In the genomic region with DNA sequence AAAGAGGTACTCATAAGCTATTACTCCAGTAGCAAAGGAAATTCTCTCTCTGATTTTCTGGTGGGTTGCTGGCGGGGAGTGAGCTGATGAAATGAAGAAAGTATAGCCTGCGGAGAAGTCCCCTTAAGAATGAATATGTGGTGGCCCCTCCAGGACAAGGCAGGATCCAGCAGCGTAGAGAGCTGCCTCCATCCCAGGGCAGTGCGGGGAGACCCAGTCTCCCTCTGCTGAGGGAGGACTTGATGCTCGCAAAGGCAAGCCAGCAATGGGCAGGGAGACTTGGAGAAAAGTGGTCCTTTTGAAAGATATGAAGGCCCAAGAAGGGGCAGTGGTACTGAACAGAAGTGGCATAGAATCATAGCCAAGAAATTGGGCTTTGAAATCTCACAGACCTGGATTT, we compare ENCODE assay signal across 15 cellular contexts.
DNase-seq lines count a peak whose midpoint lies in the region; ATAC-seq and TF ChIP-seq lines count a peak whose summit lies in the region.
"Had no signal": no experiment of that assay in that cellular context is flagged by ENCODE, and none has a peak within 500 bp of the region (broad histone marks: within the 10 kb centered on the region; RNA-seq: fewer than 3 reads in every experiment).

No MANE protein-coding gene starts in this region.

- no peak overlapping the region for H2AFZ ChIP-seq in PC-3 (ENCODE audit: low read length)

- 96% methylated on average over 5 of the region's 5 CpGs for WGBS in esophagus muscularis mucosa

- H3K79me2 ChIP-seq in PC-3 (ENCODE audit: low read length), result no peaks in the 10 kb centered on the region

- no peak for TF ChIP-seq CTCF in PC-3 (conservative IDR thresholded peaks at IDR 0.05; ENCODE audit: low read depth, low read length)
- no peak for TF ChIP-seq CTCF in esophagus muscularis mucosa (IDR thresholded peaks at IDR 0.05)

- TF ChIP-seq EP300 in esophagus muscularis mucosa (IDR thresholded peaks at IDR 0.05), result no peak

- TF ChIP-seq POLR2A in esophagus muscularis mucosa (IDR thresholded peaks at IDR 0.05; ENCODE audit: low read depth), result no peak

- peaks cover 0 to 3% (median 0%) of the 10 kb centered on the region in 11 experiments; a peak in 1 of 22 replicates for H3K9me3 ChIP-seq in BLaER1 treated with 17β-estradiol and CSF1 and Interleukin-3, amounts not matched to agents 10 nM and 100 nM (replicated peaks in 1 of 11)
- H3K9me3 ChIP-seq in PC-3 (ENCODE audit: low read length) (no peaks in the 10 kb centered on the region), esophagus muscularis mucosa (no peaks in the 10 kb centered on the region)
- H3K9me3 ChIP-seq: heart right ventricle, spleen, upper lobe of left lung had no signal

- H3K4me3 ChIP-seq in BLaER1 treated with 17β-estradiol and CSF1 and Interleukin-3, amounts not matched to agents 10 nM and 100 nM, result no peak overlapping the region
- no peak overlapping the region for H3K4me3 ChIP-seq in PC-3 (ENCODE audit: low read length)
- no peak overlapping the region for H3K4me3 ChIP-seq in esophagus muscularis mucosa
- H3K4me3 ChIP-seq in rectal smooth muscle tissue (ENCODE audit: low read length), result no peak overlapping the region
- H3K4me3 ChIP-seq: heart right ventricle, spleen, upper lobe of left lung had no signal

- H3K4me2 ChIP-seq in BLaER1 treated with 17β-estradiol and CSF1 and Interleukin-3, amounts not matched to agents 10 nM and 100 nM, result peak overlapping the region in 8 of 11 experiments; percentile 29 to 77 (median 68); a peak in 16 of 22 replicates
- H3K4me2 ChIP-seq in PC-3 (ENCODE audit: low read length), result peak overlapping the region; percentile 5; the same call in 1 of the 2 replicates

- POLR2A ChIA-PET in PC-3 (lab: Charles Lee; ENCODE audit: unreplicated experiment), result no interaction called here

- H3F3A ChIP-seq in PC-3 (ENCODE audit: low read length, unreplicated experiment), result no peaks in the 10 kb centered on the region

- DNase-seq in PC-3, result no peak
- peak; percentile 70 for DNase-seq in esophagus muscularis mucosa (ENCODE audit: extremely low spot score)
- DNase-seq in medulla oblongata (ENCODE audit: extremely low spot score), result no peak
- no peak for DNase-seq in T-helper 1 cell
- no peak for DNase-seq in dermis blood vessel endothelial cell
- DNase-seq: activated naive CD4-positive, alpha-beta T cell; CD8-positive, alpha-beta memory T cell; NCI-H1694 treated with DMSO at 0.1 percent for 48 hours had no signal

- no peaks in the 10 kb centered on the region for H3K27me3 ChIP-seq in BLaER1 treated with 17β-estradiol and CSF1 and Interleukin-3, amounts not matched to agents 10 nM and 100 nM
- H3K27me3 ChIP-seq in PC-3 (ENCODE audit: low read length) (no peaks in the 10 kb centered on the region), esophagus muscularis mucosa (no peaks in the 10 kb centered on the region), rectal smooth muscle tissue (ENCODE audit: control insufficient read depth, insufficient read depth, low read length) (no peaks in the 10 kb centered on the region)
- H3K27me3 ChIP-seq: heart right ventricle, spleen, upper lobe of left lung had no signal

- no peak overlapping the region; a peak in 2 of 22 replicates for H3K9ac ChIP-seq in BLaER1 treated with 17β-estradiol and CSF1 and Interleukin-3, amounts not matched to agents 10 nM and 100 nM
- H3K9ac ChIP-seq in PC-3 (ENCODE audit: low read length) (no peak overlapping the region), rectal smooth muscle tissue (ENCODE audit: low read length) (no peak overlapping the region)

- ATAC-seq in PC-3, result no peak
- no peak for ATAC-seq in GM21576 (IDR thresholded peaks at IDR 0.05; ENCODE audit: unreplicated experiment)
- ATAC-seq: activated CD4-positive, alpha-beta T cell treated with anti-CD3 and anti-CD28 coated beads for 36 hours had no signal

- H4K20me1 ChIP-seq in BLaER1 treated with 17β-estradiol and CSF1 and Interleukin-3, amounts not matched to agents 10 nM and 100 nM, result no peaks in the 10 kb centered on the region
- H4K20me1 ChIP-seq in PC-3 (ENCODE audit: low read length), result no peaks in the 10 kb centered on the region

- BruUV-seq in PC-3 (replicated peaks; lab: Mats Ljungman, UMichigan), result no TSS peak

- CTCF ChIA-PET in PC-3 (lab: Charles Lee), result interaction anchor here (0.6 kb wide), 1 partner anchor 154 kb away, joined by 3 read pairs; no protein-coding TSS in a partner anchor

- H3K4me1 ChIP-seq in BLaER1 treated with 17β-estradiol and CSF1 and Interleukin-3, amounts not matched to agents 10 nM and 100 nM, result peaks cover 15 to 62% (median 48%) of the 10 kb centered on the region in 10 experiments
- peaks cover 12% of the 10 kb centered on the region for H3K4me1 ChIP-seq in PC-3 (ENCODE audit: insufficient read depth, low read length)
- peaks cover 0 to 14% (median 14%) of the 10 kb centered on the region in 4 donors for H3K4me1 ChIP-seq in esophagus muscularis mucosa
- peaks cover 2% of the 10 kb centered on the region for H3K4me1 ChIP-seq in rectal smooth muscle tissue (ENCODE audit: control insufficient read depth, insufficient read depth, low read length)
- H3K4me1 ChIP-seq: upper lobe of left lung had no signal

- peak overlapping the region in 7 of 11 experiments; percentile 4 to 58 (median 41); a peak in 11 of 22 replicates for H3K27ac ChIP-seq in BLaER1 treated with 17β-estradiol and CSF1 and Interleukin-3, amounts not matched to agents 10 nM and 100 nM
- no peak overlapping the region for H3K27ac ChIP-seq in PC-3 (ENCODE audit: low read length)
- peak overlapping the region; percentile 21 to 65 (median 48) for H3K27ac ChIP-seq in esophagus muscularis mucosa (replicated peaks in 1 of 4)
- peak overlapping the region; percentile 31 for H3K27ac ChIP-seq in rectal smooth muscle tissue (ENCODE audit: low read depth, low read length)

- H3K36me3 ChIP-seq in BLaER1 treated with 17β-estradiol and CSF1 and Interleukin-3, amounts not matched to agents 10 nM and 100 nM, result no peaks in the 10 kb centered on the region
- H3K36me3 ChIP-seq in PC-3 (ENCODE audit: low read depth, low read length), result no peaks in the 10 kb centered on the region
- no peaks in the 10 kb centered on the region for H3K36me3 ChIP-seq in esophagus muscularis mucosa
- H3K36me3 ChIP-seq in rectal smooth muscle tissue (ENCODE audit: control insufficient read depth, insufficient read depth, low read length), result no peaks in the 10 kb centered on the region
- H3K36me3 ChIP-seq: heart right ventricle, spleen, upper lobe of left lung had no signal

- H3K9me2 ChIP-seq in PC-3 (replicated peaks; ENCODE audit: low read length), result no peaks in the 10 kb centered on the region

- intact Hi-C loops in PC-3 (cut with micrococcal nuclease), result no loop called here
- intact Hi-C loops in esophagus muscularis mucosa (cut with DNase I), result no loop called here
